In the genomic region with DNA sequence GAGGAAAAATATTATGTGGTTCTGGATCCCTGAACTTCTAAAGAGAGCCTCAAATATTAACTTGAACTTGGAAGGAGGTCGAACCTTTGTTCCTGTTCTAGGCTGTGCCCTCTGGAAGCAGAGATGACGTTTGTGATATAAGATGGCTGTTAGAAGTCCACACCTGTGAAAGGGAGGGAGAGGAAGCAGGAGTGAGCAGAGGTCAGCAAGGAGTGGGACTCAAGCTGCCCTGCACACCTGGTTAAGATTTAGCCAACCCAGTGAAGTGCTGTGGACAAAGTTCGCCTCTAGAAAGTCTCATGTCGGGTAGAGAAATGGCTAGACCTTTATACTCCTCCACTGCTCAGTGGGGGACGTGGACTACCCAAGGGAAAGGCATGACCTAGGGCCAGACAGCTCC, we compare ENCODE assay signal across 18 cellular contexts.
A peak's percentile ranks its signal among the peaks of the same experiment; 100 is the strongest.
DNase-seq lines count a peak whose midpoint lies in the region; FAIRE-seq and TF ChIP-seq lines count a peak whose summit lies in the region.
"Had no signal": no experiment of that assay in that cellular context is flagged by ENCODE, and none has a peak within 500 bp of the region (broad histone marks: within the 10 kb centered on the region; RNA-seq: fewer than 3 reads in every experiment).

No MANE protein-coding gene starts in this region.

- no peaks in the 10 kb centered on the region for H3K4me1 ChIP-seq in Peyer's patch
- peaks cover 0 to 4% of the 10 kb centered on the region in 2 donors for H3K4me1 ChIP-seq in kidney (ENCODE audit: control insufficient read depth in 1 of 2, insufficient read depth in 1 of 2, low read depth in 1 of 2, low read length in 2 of 2)
- H3K4me1 ChIP-seq in mucosa of rectum (ENCODE audit: control insufficient read depth in 2 of 2, insufficient read depth in 2 of 2, low read length in 2 of 2): peaks cover 3% of the 10 kb centered on the region in 2 donors
- no peaks in the 10 kb centered on the region for H3K4me1 ChIP-seq in esophagus muscularis mucosa
- H3K4me1 ChIP-seq in prostate gland (replicated peaks): no peaks in the 10 kb centered on the region
- H3K4me1 ChIP-seq: A549, BE2C had no signal

- H3K9ac ChIP-seq in kidney (ENCODE audit: low read length in 2 of 2): no peak overlapping the region
- no peak overlapping the region for H3K9ac ChIP-seq in mucosa of rectum (ENCODE audit: low read depth in 1 of 2, low read length in 2 of 2)

- H3K27me3 ChIP-seq in Peyer's patch: no peaks in the 10 kb centered on the region
- H3K27me3 ChIP-seq in mucosa of rectum (ENCODE audit: control insufficient read depth in 2 of 2, insufficient read depth in 2 of 2, low read length in 2 of 2): no peaks in the 10 kb centered on the region
- H3K27me3 ChIP-seq in esophagus muscularis mucosa: peaks cover 0 to 4% (median 0%) of the 10 kb centered on the region in 4 donors
- no peaks in the 10 kb centered on the region for H3K27me3 ChIP-seq in prostate gland (replicated peaks; ENCODE audit: insufficient read depth)
- H3K27me3 ChIP-seq: BE2C had no signal

- H3K27ac ChIP-seq in Peyer's patch (peak overlapping the region in 2 of 4 donors; percentile 57 to 74), kidney (ENCODE audit: low read depth in 2 of 2, low read length in 2 of 2) (no peak overlapping the region), mucosa of rectum (ENCODE audit: low read depth in 2 of 2, low read length in 2 of 2) (peak overlapping the region; percentile 26 to 53), esophagus muscularis mucosa (replicated peaks in 1 of 4) (no peak overlapping the region), prostate gland (no peak overlapping the region)
- H3K27ac ChIP-seq: A549, C4-2B, HL-60 had no signal

- FAIRE-seq in kidney (lab: Jason Lieb, UNC): peak; percentile 78
- FAIRE-seq: A549, D721Med, GM19239 had no signal

- no peak overlapping the region for H3K4me3 ChIP-seq in Peyer's patch
- no peak overlapping the region for H3K4me3 ChIP-seq in kidney (ENCODE audit: low read length in 2 of 2)
- no peak overlapping the region for H3K4me3 ChIP-seq in mucosa of rectum (ENCODE audit: low read length in 2 of 2)
- H3K4me3 ChIP-seq in esophagus muscularis mucosa: no peak overlapping the region
- no peak overlapping the region for H3K4me3 ChIP-seq in prostate gland
- H3K4me3 ChIP-seq: A549 had no signal

- TF ChIP-seq EP300 in esophagus muscularis mucosa (IDR thresholded peaks at IDR 0.05): no peak

- H3K36me3 ChIP-seq in Peyer's patch: no peaks in the 10 kb centered on the region
- no peaks in the 10 kb centered on the region for H3K36me3 ChIP-seq in kidney (ENCODE audit: control insufficient read depth in 1 of 2, insufficient read depth in 2 of 2, low read length in 2 of 2)
- no peaks in the 10 kb centered on the region for H3K36me3 ChIP-seq in mucosa of rectum (ENCODE audit: control insufficient read depth in 2 of 2, insufficient read depth in 2 of 2, low read length in 2 of 2)
- no peaks in the 10 kb centered on the region for H3K36me3 ChIP-seq in esophagus muscularis mucosa
- no peaks in the 10 kb centered on the region for H3K36me3 ChIP-seq in prostate gland
- H3K36me3 ChIP-seq: BE2C had no signal

- intact Hi-C loops in kidney (cut with DNase I): no loop called here
- intact Hi-C loops in esophagus muscularis mucosa (cut with DNase I): no loop called here
- intact Hi-C loops in prostate gland (cut with DNase I): no loop called here

- TF ChIP-seq POLR2A in Peyer's patch (IDR thresholded peaks at IDR 0.05) (no peak), esophagus muscularis mucosa (IDR thresholded peaks at IDR 0.05; ENCODE audit: low read depth) (no peak), prostate gland (IDR thresholded peaks at IDR 0.05) (no peak)

- peak in 2 of 3 donors; percentile 46 to 69 for DNase-seq in Peyer's patch
- DNase-seq in kidney: no peak
- no peak for DNase-seq in esophagus muscularis mucosa (ENCODE audit: extremely low spot score)
- no peak for DNase-seq in prostate gland (ENCODE audit: low spot score)
- no peak for DNase-seq in ureter (ENCODE audit: low spot score)
- DNase-seq: BE2C; CD4-positive, alpha-beta memory T cell; DMS153; GF-D8; GOT3; HCEC 1CT; HFFc6 had no signal

- 70% methylated on average over 5 of the region's 5 CpGs for WGBS in esophagus muscularis mucosa
- 85% methylated on average over 5 of the region's 5 CpGs for WGBS in prostate gland

- no peaks in the 10 kb centered on the region for H3K9me3 ChIP-seq in Peyer's patch
- no peaks in the 10 kb centered on the region for H3K9me3 ChIP-seq in kidney (ENCODE audit: control insufficient read depth in 1 of 2, low read length in 2 of 2)
- H3K9me3 ChIP-seq in mucosa of rectum (ENCODE audit: control insufficient read depth in 2 of 2, low read length in 2 of 2): no peaks in the 10 kb centered on the region
- H3K9me3 ChIP-seq in esophagus muscularis mucosa: peaks cover 0 to 8% (median 0%) of the 10 kb centered on the region in 4 donors
- H3K9me3 ChIP-seq in prostate gland: no peaks in the 10 kb centered on the region
- H3K9me3 ChIP-seq: A549, BE2C had no signal

- TF ChIP-seq CTCF in Peyer's patch (IDR thresholded peaks at IDR 0.05) (no peak), kidney (IDR thresholded peaks at IDR 0.05; ENCODE audit: borderline replicate concordance, extremely low read depth, insufficient read depth) (no peak), esophagus muscularis mucosa (IDR thresholded peaks at IDR 0.05) (no peak), prostate gland (IDR thresholded peaks at IDR 0.05) (no peak)

Comparison
In these comparisons a context has a peak if more than half of its experiments do, and no peak if none do; other contexts are left out.
1. DNase-seq: peak in Peyer's patch (2 of 3); none in kidney (single experiment), esophagus muscularis mucosa (single experiment), prostate gland (single experiment) and ureter (single experiment).
2. H3K27ac ChIP-seq: peak in mucosa of rectum (2 of 2); none in kidney (0 of 2), esophagus muscularis mucosa (0 of 4) and prostate gland (0 of 2).